15 cellular contexts compared by ENCODE assay signal in genomic region chr4:12926189-12927066, GRCh38.
DNase-seq lines count a peak whose midpoint lies in the region; ATAC-seq and TF ChIP-seq lines count a peak whose summit lies in the region.
"Had no signal": no experiment of that assay in that cellular context is flagged by ENCODE, and none has a peak within 500 bp of the region (broad histone marks: within the 10 kb centered on the region; RNA-seq: fewer than 3 reads in every experiment).

No MANE protein-coding gene starts in this region.

- H4K20me1 ChIP-seq in MM.1S (ENCODE audit: insufficient read depth, low read length): no peaks in the 10 kb centered on the region

- no peaks in the 10 kb centered on the region for H3K9me2 ChIP-seq in MM.1S (replicated peaks; ENCODE audit: insufficient read depth, low read length)

- H3F3A ChIP-seq in MM.1S (ENCODE audit: insufficient read depth, low read length): no peaks in the 10 kb centered on the region

- H3K27ac ChIP-seq in MM.1S (ENCODE audit: low read length): no peak overlapping the region
- H3K27ac ChIP-seq in esophagus muscularis mucosa (replicated peaks in 1 of 4): no peak overlapping the region
- H3K27ac ChIP-seq: suprapubic skin had no signal

- H2AFZ ChIP-seq in MM.1S (ENCODE audit: low read length): no peak overlapping the region

- H3K79me2 ChIP-seq in MM.1S (ENCODE audit: low read length): no peaks in the 10 kb centered on the region

- H3K4me2 ChIP-seq in MM.1S (ENCODE audit: low read depth, low read length): no peak overlapping the region

- H3K4me3 ChIP-seq in MM.1S (ENCODE audit: low read length) (no peak overlapping the region), esophagus muscularis mucosa (no peak overlapping the region)
- H3K4me3 ChIP-seq: suprapubic skin had no signal

- no peaks in the 10 kb centered on the region for H3K4me1 ChIP-seq in MM.1S (ENCODE audit: low read length)
- H3K4me1 ChIP-seq in esophagus muscularis mucosa: no peaks in the 10 kb centered on the region
- H3K4me1 ChIP-seq: suprapubic skin had no signal

- H3K9me3 Mint-ChIP-seq in memory B cell: peaks cover 5% of the 10 kb centered on the region
- H3K9me3 Mint-ChIP-seq: activated CD4-positive, alpha-beta T cell treated with anti-CD3 and anti-CD28 coated beads, Interleukin-2, amount 10 ng/mL, durations not matched to agents 24 days and 14 days had no signal

- H3K27ac Mint-ChIP-seq in memory B cell: no peak overlapping the region
- H3K27ac Mint-ChIP-seq: activated CD4-positive, alpha-beta T cell treated with anti-CD3 and anti-CD28 coated beads, Interleukin-2, amount 10 ng/mL, durations not matched to agents 24 days and 14 days; natural killer cell had no signal

- TF ChIP-seq CTCF in MM.1S (IDR thresholded peaks at IDR 0.05; ENCODE audit: low read length) (no peak), esophagus muscularis mucosa (IDR thresholded peaks at IDR 0.05) (no peak)

- no peak for TF ChIP-seq POLR2A in esophagus muscularis mucosa (IDR thresholded peaks at IDR 0.05; ENCODE audit: low read depth)

- H3K9me3 ChIP-seq in MM.1S (replicated peaks; ENCODE audit: insufficient read depth, low read length) (no peaks in the 10 kb centered on the region), esophagus muscularis mucosa (peaks cover 0 to 3% (median 0%) of the 10 kb centered on the region in 4 donors)
- H3K9me3 ChIP-seq: suprapubic skin had no signal

- peaks cover 6% of the 10 kb centered on the region for H3K27me3 Mint-ChIP-seq in memory B cell
- H3K27me3 Mint-ChIP-seq: activated CD4-positive, alpha-beta T cell treated with anti-CD3 and anti-CD28 coated beads, Interleukin-2, amount 10 ng/mL, durations not matched to agents 24 days and 14 days had no signal

- H3K4me1 Mint-ChIP-seq in memory B cell: no peaks in the 10 kb centered on the region
- H3K4me1 Mint-ChIP-seq: activated CD4-positive, alpha-beta T cell treated with anti-CD3 and anti-CD28 coated beads, Interleukin-2, amount 10 ng/mL, durations not matched to agents 24 days and 14 days; natural killer cell had no signal

- H3K36me3 ChIP-seq in MM.1S (replicated peaks; ENCODE audit: insufficient read depth, low read length): no peaks in the 10 kb centered on the region
- H3K36me3 ChIP-seq in esophagus muscularis mucosa: no peaks in the 10 kb centered on the region
- H3K36me3 ChIP-seq: suprapubic skin had no signal

- H3K27me3 ChIP-seq in MM.1S (replicated peaks; ENCODE audit: insufficient read depth, low read length): no peaks in the 10 kb centered on the region
- H3K27me3 ChIP-seq in esophagus muscularis mucosa: no peaks in the 10 kb centered on the region
- H3K27me3 ChIP-seq: suprapubic skin had no signal

- H3K36me3 Mint-ChIP-seq in memory B cell: no peaks in the 10 kb centered on the region

- peak; percentile 39 for DNase-seq in MM.1S
- no peak for DNase-seq in memory B cell (ENCODE audit: low spot score in 2 of 2)
- DNase-seq in esophagus muscularis mucosa (ENCODE audit: extremely low spot score): no peak
- no peak for DNase-seq in SK-N-DZ (ENCODE audit: low spot score)
- DNase-seq in AML-193 (lab: John Stamatoyannopoulos, UW): no peak
- DNase-seq in activated CD8-positive, alpha-beta memory T cell treated with anti-CD3 and anti-CD28 coated beads, Interleukin-2, amount 50 U/mL, for 4 hours: no peak
- DNase-seq: activated CD4-positive, alpha-beta T cell treated with anti-CD3 and anti-CD28 coated beads, Interleukin-2, amount 10 ng/mL, durations not matched to agents 24 days and 14 days; effector CD8-positive, alpha-beta T cell; IMR-90; natural killer cell; PC-3; T-helper 1 cell had no signal

- H3K4me3 Mint-ChIP-seq in memory B cell: no peak overlapping the region
- H3K4me3 Mint-ChIP-seq: activated CD4-positive, alpha-beta T cell treated with anti-CD3 and anti-CD28 coated beads, Interleukin-2, amount 10 ng/mL, durations not matched to agents 24 days and 14 days; natural killer cell had no signal

- 56% methylated on average over 5 of the region's 5 CpGs for WGBS in esophagus muscularis mucosa

- H3K9ac ChIP-seq in MM.1S (ENCODE audit: low read length): no peak overlapping the region

- TF ChIP-seq EP300 in esophagus muscularis mucosa (IDR thresholded peaks at IDR 0.05): no peak

- ATAC-seq in GM18520 (IDR thresholded peaks at IDR 0.05; ENCODE audit: unreplicated experiment): peak; percentile 60
- peak; percentile 55 for ATAC-seq in GM21423 (IDR thresholded peaks at IDR 0.05; ENCODE audit: unreplicated experiment)
- ATAC-seq in memory B cell (ENCODE audit: low read depth): peak; percentile 35
- ATAC-seq: natural killer cell, PC-3 had no signal

- intact Hi-C loops in esophagus muscularis mucosa (cut with DNase I): no loop called here
